8 cellular contexts compared by ENCODE assay signal in genomic region chr14:28756896-28757570, GRCh38. TPM values are rescaled to one million over a fixed set of nuclear protein-coding genes. Genes with fewer than 3 reads are reported as not detected.
DNase-seq lines count a peak whose midpoint lies in the region; ATAC-seq and TF ChIP-seq lines count a peak whose summit lies in the region.

No MANE protein-coding gene starts in this region.

- no peaks in the 10 kb centered on the region for H3K4me1 ChIP-seq in breast epithelium
- peaks cover 17% of the 10 kb centered on the region for H3K4me1 ChIP-seq in hepatocyte (ENCODE audit: insufficient read depth)

- H3K4me3 Mint-ChIP-seq in MCF 10A (ENCODE audit: unreplicated experiment), result peak overlapping the region; percentile 48
- peak overlapping the region; percentile 37 for H3K4me3 Mint-ChIP-seq in type B pancreatic cell
- no peak overlapping the region for H3K4me3 Mint-ChIP-seq in activated T-helper 2 cell treated with anti-CD3 and anti-CD28 coated beads, Interferon-gamma antibody, Interleukin-2, Interleukin-4, amounts not matched to agents 10 μg/mL and 5 μg/mL and 100 μg/mL, durations not matched to agents 14 hours and 24 hours and 36 hours (ENCODE audit: low read depth)

- TF ChIP-seq POLR2A in breast epithelium (IDR thresholded peaks at IDR 0.05), result no peak

- no peaks in the 10 kb centered on the region for H3K79me2 ChIP-seq in hepatocyte

- H3K27me3 Mint-ChIP-seq in MCF 10A (ENCODE audit: insufficient read depth, unreplicated experiment), result peaks cover 81% of the 10 kb centered on the region
- peaks cover 92% of the 10 kb centered on the region for H3K27me3 Mint-ChIP-seq in type B pancreatic cell
- peaks cover 58% of the 10 kb centered on the region for H3K27me3 Mint-ChIP-seq in activated T-helper 2 cell treated with anti-CD3 and anti-CD28 coated beads, Interferon-gamma antibody, Interleukin-2, Interleukin-4, amounts not matched to agents 10 μg/mL and 5 μg/mL and 100 μg/mL, durations not matched to agents 14 hours and 24 hours and 36 hours (ENCODE audit: low read depth)

- TF ChIP-seq CTCF in MCF 10A (IDR thresholded peaks at IDR 0.05; ENCODE audit: unreplicated experiment) (peak; percentile 73), breast epithelium (IDR thresholded peaks at IDR 0.05) (peak in 1 of 3 donors; percentile 34), hepatocyte (IDR thresholded peaks at IDR 0.05; ENCODE audit: poor library complexity) (peak; percentile 65), type B pancreatic cell (conservative IDR thresholded peaks at IDR 0.05) (peak; percentile 84)

- H3K4me2 ChIP-seq in hepatocyte, result peak overlapping the region; percentile 60

- H3K27ac ChIP-seq in breast epithelium (no peak overlapping the region), hepatocyte (no peak overlapping the region)

- H3K9me3 Mint-ChIP-seq in MCF 10A (ENCODE audit: unreplicated experiment), result no peaks in the 10 kb centered on the region
- H3K9me3 Mint-ChIP-seq in type B pancreatic cell, result no peaks in the 10 kb centered on the region
- H3K9me3 Mint-ChIP-seq in activated T-helper 2 cell treated with anti-CD3 and anti-CD28 coated beads, Interferon-gamma antibody, Interleukin-2, Interleukin-4, amounts not matched to agents 10 μg/mL and 5 μg/mL and 100 μg/mL, durations not matched to agents 14 hours and 24 hours and 36 hours, result no peaks in the 10 kb centered on the region

- H3K27me3 ChIP-seq in breast epithelium (peaks cover 0 to 77% of the 10 kb centered on the region in 2 donors), hepatocyte (peaks cover 76% of the 10 kb centered on the region)

- POLR2A ChIA-PET in MCF 10A (lab: Yijun Ruan, JAX), result interaction anchor here (0.5 kb wide), 1 partner anchor 139 kb away, joined by 3 read pairs; no protein-coding TSS in a partner anchor

- CTCF ChIA-PET in MCF 10A (lab: Yijun Ruan, JAX), result interaction anchor here (0.5 to 7.8 kb wide), 20 partner anchors 12 to 1775 kb away, joined by 3 to 123 read pairs (median 4); no protein-coding TSS in a partner anchor

- no peak overlapping the region for H2AFZ ChIP-seq in hepatocyte

- peak; percentile 77 for ATAC-seq in SK-N-SH treated with all-trans-retinoic acid at 6 μM for 48 hours

- H3K27ac Mint-ChIP-seq in MCF 10A (ENCODE audit: low read depth, unreplicated experiment) (no peak overlapping the region), type B pancreatic cell (no peak overlapping the region)
- no peak overlapping the region for H3K27ac Mint-ChIP-seq in activated T-helper 2 cell treated with anti-CD3 and anti-CD28 coated beads, Interferon-gamma antibody, Interleukin-2, Interleukin-4, amounts not matched to agents 10 μg/mL and 5 μg/mL and 100 μg/mL, durations not matched to agents 14 hours and 24 hours and 36 hours

- H4K20me1 ChIP-seq in hepatocyte (ENCODE audit: insufficient read depth, poor library complexity, severe bottlenecking), result no peaks in the 10 kb centered on the region

- BruUV-seq in MCF 10A (replicated peaks; lab: Mats Ljungman, UMichigan), result no TSS peak

- no peaks in the 10 kb centered on the region for H3K9me3 ChIP-seq in breast epithelium
- H3K9me3 ChIP-seq in hepatocyte (ENCODE audit: low read depth), result no peaks in the 10 kb centered on the region

- H3K36me3 ChIP-seq in breast epithelium, result no peaks in the 10 kb centered on the region
- H3K36me3 ChIP-seq in hepatocyte (replicated peaks; ENCODE audit: insufficient read depth, low read depth), result no peaks in the 10 kb centered on the region

- WGBS in hepatocyte (ENCODE audit: low lambda C conversion rate, missing lambda C conversion rate), result 3% methylated on average over 21 of the region's 21 CpGs

- H3K36me3 Mint-ChIP-seq in MCF 10A (ENCODE audit: insufficient read depth, unreplicated experiment) (no peaks in the 10 kb centered on the region), type B pancreatic cell (no peaks in the 10 kb centered on the region)
- no peaks in the 10 kb centered on the region for H3K36me3 Mint-ChIP-seq in activated T-helper 2 cell treated with anti-CD3 and anti-CD28 coated beads, Interferon-gamma antibody, Interleukin-2, Interleukin-4, amounts not matched to agents 10 μg/mL and 5 μg/mL and 100 μg/mL, durations not matched to agents 14 hours and 24 hours and 36 hours (ENCODE audit: low read depth)

- intact Hi-C loops in MCF 10A (cut with micrococcal nuclease) (loop anchor here (1.0 to 10.0 kb wide), 3 partner anchors 465 to 1688 kb away; no protein-coding TSS in a partner anchor), breast epithelium (cut with DNase I; ENCODE audit: low total_unique reads) (loop anchor here (5.0 kb wide), 1 partner anchor 1950 kb away; no protein-coding TSS in a partner anchor)
- intact Hi-C loops in activated T-helper 2 cell treated with anti-CD3 and anti-CD28 coated beads, Interferon-gamma antibody, Interleukin-2, Interleukin-4, amounts not matched to agents 10 μg/mL and 5 μg/mL and 100 μg/mL, durations not matched to agents 14 hours and 24 hours and 36 hours (cut with micrococcal nuclease), result loop anchor here (2.0 to 10.0 kb wide), 3 partner anchors 18 to 1688 kb away; no protein-coding TSS in a partner anchor

- H3K4me3 ChIP-seq in breast epithelium, result no peak overlapping the region
- no peak overlapping the region for H3K4me3 ChIP-seq in hepatocyte

- no peaks in the 10 kb centered on the region for H3K9me2 ChIP-seq in hepatocyte (replicated peaks; ENCODE audit: insufficient read depth)

- DNase-seq in MCF 10A (ENCODE audit: unreplicated experiment) (peak; percentile 60), breast epithelium (ENCODE audit: low spot score in 2 of 2) (no peak), hepatocyte (ENCODE audit: low spot score) (peak; percentile 64), type B pancreatic cell (ENCODE audit: extremely low spot score, unreplicated experiment) (no peak), DMS153 (lab: John Stamatoyannopoulos, UW) (no peak), HuH-7.5 (ENCODE audit: low spot score) (no peak)
- no peak for DNase-seq in activated T-helper 2 cell treated with anti-CD3 and anti-CD28 coated beads, Interferon-gamma antibody, Interleukin-2, Interleukin-4, amounts not matched to agents 10 μg/mL and 5 μg/mL and 100 μg/mL, durations not matched to agents 14 hours and 24 hours and 36 hours (ENCODE audit: low spot score)

- peaks cover 23% of the 10 kb centered on the region for H3K4me1 Mint-ChIP-seq in MCF 10A (ENCODE audit: insufficient read depth, unreplicated experiment)
- peaks cover 20% of the 10 kb centered on the region for H3K4me1 Mint-ChIP-seq in type B pancreatic cell (ENCODE audit: unreplicated experiment)
- H3K4me1 Mint-ChIP-seq in activated T-helper 2 cell treated with anti-CD3 and anti-CD28 coated beads, Interferon-gamma antibody, Interleukin-2, Interleukin-4, amounts not matched to agents 10 μg/mL and 5 μg/mL and 100 μg/mL, durations not matched to agents 14 hours and 24 hours and 36 hours (ENCODE audit: low read depth), result no peaks in the 10 kb centered on the region

TF ChIP-seq in SK-N-SH treated with all-trans-retinoic acid at 6 μM for 48 hours, 23 proteins besides CTCF, POLR2A, EP300 and RAD21:
- no peak for TF ChIP-seq RARB (CRISPR knock-in tag; IDR thresholded peaks at IDR 0.05)
- no peak for TF ChIP-seq BACH2 (CRISPR knock-in tag; IDR thresholded peaks at IDR 0.05; ENCODE audit: borderline replicate concordance)
- TF ChIP-seq ARNTL (CRISPR knock-in tag; IDR thresholded peaks at IDR 0.05; ENCODE audit: borderline replicate concordance, low read depth), result no peak
- TF ChIP-seq ZNF8 (CRISPR knock-in tag; IDR thresholded peaks at IDR 0.05), result no peak

RNA-seq across cellular contexts. Expression of gene FOXG1, which starts 9.6 kb away (rescaled TPM):
- not detected in 2 replicates for total RNA-seq in MCF 10A (2022)
- total RNA-seq in breast epithelium, result not detected
- total RNA-seq in hepatocyte, result not detected in 2 replicates
- polyA plus RNA-seq in hepatocyte, result not detected in 2 replicates
- 0.10 and 1.7 TPM in 2 replicates for total RNA-seq in type B pancreatic cell (ENCODE audit: low replicate concordance)
- not detected in 2 replicates for total RNA-seq in activated T-helper 2 cell treated with anti-CD3 and anti-CD28 coated beads, Interferon-gamma antibody, Interleukin-2, Interleukin-4, amounts not matched to agents 10 μg/mL and 5 μg/mL and 100 μg/mL, durations not matched to agents 14 hours and 24 hours and 36 hours

Comparison
In these comparisons a context has a peak if more than half of its experiments do, and no peak if none do; other contexts are left out.
1. DNase-seq: peak in MCF 10A (single experiment) and hepatocyte (single experiment); none in breast epithelium (0 of 2), type B pancreatic cell (single experiment), DMS153 (single experiment), HuH-7.5 (single experiment) and activated T-helper 2 cell treated with anti-CD3 and anti-CD28 coated beads, Interferon-gamma antibody, Interleukin-2, Interleukin-4, amounts not matched to agents 10 μg/mL and 5 μg/mL and 100 μg/mL, durations not matched to agents 14 hours and 24 hours and 36 hours (single experiment).